In the genomic region with DNA sequence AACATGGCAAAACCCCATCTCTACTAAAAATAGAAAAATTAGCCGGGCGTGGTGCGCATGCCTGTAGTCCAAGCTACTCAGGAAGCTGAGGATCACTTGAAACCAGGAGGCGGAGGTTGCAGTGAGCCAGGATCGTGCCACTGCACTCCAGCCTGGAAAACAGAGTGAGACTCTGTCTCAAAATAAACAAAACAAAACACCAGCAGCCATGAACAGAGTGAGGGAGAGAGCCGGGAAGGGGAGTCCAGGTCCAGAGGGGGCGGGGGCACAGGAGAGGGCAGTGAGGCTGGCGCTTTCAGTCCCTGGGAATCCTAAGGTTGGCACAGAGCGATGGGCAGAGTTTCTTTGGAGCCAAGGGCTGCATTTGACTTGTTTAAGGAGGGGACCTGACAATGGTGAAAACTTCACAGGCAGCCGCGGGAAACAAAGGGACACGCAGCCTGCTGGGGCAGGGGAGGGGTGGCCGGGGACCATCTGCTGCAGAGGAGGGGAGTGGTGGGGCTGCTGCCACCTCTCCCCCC, we compare ENCODE assay signal across 1 cellular context.
TF ChIP-seq lines count a peak whose summit lies in the region.

No MANE protein-coding gene starts in this region.

TF ChIP-seq in HepG2, 621 proteins besides CTCF, POLR2A, EP300 and RAD21 (continues in another document):
- TF ChIP-seq, protein P1, sequence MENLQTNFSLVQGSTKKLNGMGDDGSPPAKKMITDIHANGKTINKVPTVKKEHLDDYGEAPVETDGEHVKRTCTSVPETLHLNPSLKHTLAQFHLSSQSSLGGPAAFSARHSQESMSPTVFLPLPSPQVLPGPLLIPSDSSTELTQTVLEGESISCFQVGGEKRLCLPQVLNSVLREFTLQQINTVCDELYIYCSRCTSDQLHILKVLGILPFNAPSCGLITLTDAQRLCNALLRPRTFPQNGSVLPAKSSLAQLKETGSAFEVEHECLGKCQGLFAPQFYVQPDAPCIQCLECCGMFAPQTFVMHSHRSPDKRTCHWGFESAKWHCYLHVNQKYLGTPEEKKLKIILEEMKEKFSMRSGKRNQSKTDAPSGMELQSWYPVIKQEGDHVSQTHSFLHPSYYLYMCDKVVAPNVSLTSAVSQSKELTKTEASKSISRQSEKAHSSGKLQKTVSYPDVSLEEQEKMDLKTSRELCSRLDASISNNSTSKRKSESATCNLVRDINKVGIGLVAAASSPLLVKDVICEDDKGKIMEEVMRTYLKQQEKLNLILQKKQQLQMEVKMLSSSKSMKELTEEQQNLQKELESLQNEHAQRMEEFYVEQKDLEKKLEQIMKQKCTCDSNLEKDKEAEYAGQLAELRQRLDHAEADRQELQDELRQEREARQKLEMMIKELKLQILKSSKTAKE (CRISPR knock-in tag; IDR thresholded peaks at IDR 0.05; ENCODE audit: borderline replicate concordance) = no peak
- 0 out of 2 replicates have a peak, but pooled peaks have one; percentile 37 for TF ChIP-seq ZNF230 (CRISPR knock-in tag; IDR thresholded peaks at IDR 0.05)
- TF ChIP-seq ZNF841 (CRISPR knock-in tag; IDR thresholded peaks at IDR 0.05; ENCODE audit: borderline replicate concordance) = no peak
- TF ChIP-seq, protein P2, sequence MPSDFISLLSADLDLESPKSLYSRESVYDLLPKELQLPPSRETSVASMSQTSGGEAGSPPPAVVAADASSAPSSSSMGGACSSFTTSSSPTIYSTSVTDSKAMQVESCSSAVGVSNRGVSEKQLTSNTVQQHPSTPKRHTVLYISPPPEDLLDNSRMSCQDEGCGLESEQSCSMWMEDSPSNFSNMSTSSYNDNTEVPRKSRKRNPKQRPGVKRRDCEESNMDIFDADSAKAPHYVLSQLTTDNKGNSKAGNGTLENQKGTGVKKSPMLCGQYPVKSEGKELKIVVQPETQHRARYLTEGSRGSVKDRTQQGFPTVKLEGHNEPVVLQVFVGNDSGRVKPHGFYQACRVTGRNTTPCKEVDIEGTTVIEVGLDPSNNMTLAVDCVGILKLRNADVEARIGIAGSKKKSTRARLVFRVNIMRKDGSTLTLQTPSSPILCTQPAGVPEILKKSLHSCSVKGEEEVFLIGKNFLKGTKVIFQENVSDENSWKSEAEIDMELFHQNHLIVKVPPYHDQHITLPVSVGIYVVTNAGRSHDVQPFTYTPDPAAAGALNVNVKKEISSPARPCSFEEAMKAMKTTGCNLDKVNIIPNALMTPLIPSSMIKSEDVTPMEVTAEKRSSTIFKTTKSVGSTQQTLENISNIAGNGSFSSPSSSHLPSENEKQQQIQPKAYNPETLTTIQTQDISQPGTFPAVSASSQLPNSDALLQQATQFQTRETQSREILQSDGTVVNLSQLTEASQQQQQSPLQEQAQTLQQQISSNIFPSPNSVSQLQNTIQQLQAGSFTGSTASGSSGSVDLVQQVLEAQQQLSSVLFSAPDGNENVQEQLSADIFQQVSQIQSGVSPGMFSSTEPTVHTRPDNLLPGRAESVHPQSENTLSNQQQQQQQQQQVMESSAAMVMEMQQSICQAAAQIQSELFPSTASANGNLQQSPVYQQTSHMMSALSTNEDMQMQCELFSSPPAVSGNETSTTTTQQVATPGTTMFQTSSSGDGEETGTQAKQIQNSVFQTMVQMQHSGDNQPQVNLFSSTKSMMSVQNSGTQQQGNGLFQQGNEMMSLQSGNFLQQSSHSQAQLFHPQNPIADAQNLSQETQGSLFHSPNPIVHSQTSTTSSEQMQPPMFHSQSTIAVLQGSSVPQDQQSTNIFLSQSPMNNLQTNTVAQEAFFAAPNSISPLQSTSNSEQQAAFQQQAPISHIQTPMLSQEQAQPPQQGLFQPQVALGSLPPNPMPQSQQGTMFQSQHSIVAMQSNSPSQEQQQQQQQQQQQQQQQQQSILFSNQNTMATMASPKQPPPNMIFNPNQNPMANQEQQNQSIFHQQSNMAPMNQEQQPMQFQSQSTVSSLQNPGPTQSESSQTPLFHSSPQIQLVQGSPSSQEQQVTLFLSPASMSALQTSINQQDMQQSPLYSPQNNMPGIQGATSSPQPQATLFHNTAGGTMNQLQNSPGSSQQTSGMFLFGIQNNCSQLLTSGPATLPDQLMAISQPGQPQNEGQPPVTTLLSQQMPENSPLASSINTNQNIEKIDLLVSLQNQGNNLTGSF (CRISPR knock-in tag; IDR thresholded peaks at IDR 0.05) = no peak
- no peak for TF ChIP-seq JUN (CRISPR knock-in tag; IDR thresholded peaks at IDR 0.05)
- TF ChIP-seq, protein P3, sequence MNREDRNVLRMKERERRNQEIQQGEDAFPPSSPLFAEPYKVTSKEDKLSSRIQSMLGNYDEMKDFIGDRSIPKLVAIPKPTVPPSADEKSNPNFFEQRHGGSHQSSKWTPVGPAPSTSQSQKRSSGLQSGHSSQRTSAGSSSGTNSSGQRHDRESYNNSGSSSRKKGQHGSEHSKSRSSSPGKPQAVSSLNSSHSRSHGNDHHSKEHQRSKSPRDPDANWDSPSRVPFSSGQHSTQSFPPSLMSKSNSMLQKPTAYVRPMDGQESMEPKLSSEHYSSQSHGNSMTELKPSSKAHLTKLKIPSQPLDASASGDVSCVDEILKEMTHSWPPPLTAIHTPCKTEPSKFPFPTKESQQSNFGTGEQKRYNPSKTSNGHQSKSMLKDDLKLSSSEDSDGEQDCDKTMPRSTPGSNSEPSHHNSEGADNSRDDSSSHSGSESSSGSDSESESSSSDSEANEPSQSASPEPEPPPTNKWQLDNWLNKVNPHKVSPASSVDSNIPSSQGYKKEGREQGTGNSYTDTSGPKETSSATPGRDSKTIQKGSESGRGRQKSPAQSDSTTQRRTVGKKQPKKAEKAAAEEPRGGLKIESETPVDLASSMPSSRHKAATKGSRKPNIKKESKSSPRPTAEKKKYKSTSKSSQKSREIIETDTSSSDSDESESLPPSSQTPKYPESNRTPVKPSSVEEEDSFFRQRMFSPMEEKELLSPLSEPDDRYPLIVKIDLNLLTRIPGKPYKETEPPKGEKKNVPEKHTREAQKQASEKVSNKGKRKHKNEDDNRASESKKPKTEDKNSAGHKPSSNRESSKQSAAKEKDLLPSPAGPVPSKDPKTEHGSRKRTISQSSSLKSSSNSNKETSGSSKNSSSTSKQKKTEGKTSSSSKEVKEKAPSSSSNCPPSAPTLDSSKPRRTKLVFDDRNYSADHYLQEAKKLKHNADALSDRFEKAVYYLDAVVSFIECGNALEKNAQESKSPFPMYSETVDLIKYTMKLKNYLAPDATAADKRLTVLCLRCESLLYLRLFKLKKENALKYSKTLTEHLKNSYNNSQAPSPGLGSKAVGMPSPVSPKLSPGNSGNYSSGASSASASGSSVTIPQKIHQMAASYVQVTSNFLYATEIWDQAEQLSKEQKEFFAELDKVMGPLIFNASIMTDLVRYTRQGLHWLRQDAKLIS (CRISPR knock-in tag; IDR thresholded peaks at IDR 0.05) = no peak
- no peak for TF ChIP-seq SP1 (IDR thresholded peaks at IDR 0.05)
- no peak for TF ChIP-seq SP1 (CRISPR knock-in tag; IDR thresholded peaks at IDR 0.05)
- TF ChIP-seq, protein P4, sequence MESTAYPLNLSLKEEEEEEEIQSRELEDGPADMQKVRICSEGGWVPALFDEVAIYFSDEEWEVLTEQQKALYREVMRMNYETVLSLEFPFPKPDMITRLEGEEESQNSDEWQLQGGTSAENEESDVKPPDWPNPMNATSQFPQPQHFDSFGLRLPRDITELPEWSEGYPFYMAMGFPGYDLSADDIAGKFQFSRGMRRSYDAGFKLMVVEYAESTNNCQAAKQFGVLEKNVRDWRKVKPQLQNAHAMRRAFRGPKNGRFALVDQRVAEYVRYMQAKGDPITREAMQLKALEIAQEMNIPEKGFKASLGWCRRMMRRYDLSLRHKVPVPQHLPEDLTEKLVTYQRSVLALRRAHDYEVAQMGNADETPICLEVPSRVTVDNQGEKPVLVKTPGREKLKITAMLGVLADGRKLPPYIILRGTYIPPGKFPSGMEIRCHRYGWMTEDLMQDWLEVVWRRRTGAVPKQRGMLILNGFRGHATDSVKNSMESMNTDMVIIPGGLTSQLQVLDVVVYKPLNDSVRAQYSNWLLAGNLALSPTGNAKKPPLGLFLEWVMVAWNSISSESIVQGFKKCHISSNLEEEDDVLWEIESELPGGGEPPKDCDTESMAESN (CRISPR knock-in tag; conservative IDR thresholded peaks at IDR 0.05) = 0 out of 2 replicates have a peak, but pooled peaks have one; percentile 47
- no peak for TF ChIP-seq EEA1 (CRISPR knock-in tag; IDR thresholded peaks at IDR 0.05; ENCODE audit: borderline replicate concordance)
- no peak for TF ChIP-seq ARHGAP35 (CRISPR knock-in tag; IDR thresholded peaks at IDR 0.05; ENCODE audit: borderline replicate concordance)
- TF ChIP-seq, protein P5, sequence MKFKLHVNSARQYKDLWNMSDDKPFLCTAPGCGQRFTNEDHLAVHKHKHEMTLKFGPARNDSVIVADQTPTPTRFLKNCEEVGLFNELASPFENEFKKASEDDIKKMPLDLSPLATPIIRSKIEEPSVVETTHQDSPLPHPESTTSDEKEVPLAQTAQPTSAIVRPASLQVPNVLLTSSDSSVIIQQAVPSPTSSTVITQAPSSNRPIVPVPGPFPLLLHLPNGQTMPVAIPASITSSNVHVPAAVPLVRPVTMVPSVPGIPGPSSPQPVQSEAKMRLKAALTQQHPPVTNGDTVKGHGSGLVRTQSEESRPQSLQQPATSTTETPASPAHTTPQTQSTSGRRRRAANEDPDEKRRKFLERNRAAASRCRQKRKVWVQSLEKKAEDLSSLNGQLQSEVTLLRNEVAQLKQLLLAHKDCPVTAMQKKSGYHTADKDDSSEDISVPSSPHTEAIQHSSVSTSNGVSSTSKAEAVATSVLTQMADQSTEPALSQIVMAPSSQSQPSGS (CRISPR knock-in tag; IDR thresholded peaks at IDR 0.05) = no peak
- TF ChIP-seq ZSCAN9 (CRISPR knock-in tag; IDR thresholded peaks at IDR 0.05; ENCODE audit: borderline replicate concordance) = peak; percentile 34; the same call in 1 of the 2 replicates
- TF ChIP-seq FOXP1 (IDR thresholded peaks at IDR 0.05) = no peak
- peak; percentile 37; the same call in 1 of the 2 replicates for TF ChIP-seq FOXP1 (CRISPR knock-in tag; IDR thresholded peaks at IDR 0.05)
- no peak for TF ChIP-seq PHF20 (CRISPR knock-in tag; IDR thresholded peaks at IDR 0.05)
- TF ChIP-seq, protein P6, sequence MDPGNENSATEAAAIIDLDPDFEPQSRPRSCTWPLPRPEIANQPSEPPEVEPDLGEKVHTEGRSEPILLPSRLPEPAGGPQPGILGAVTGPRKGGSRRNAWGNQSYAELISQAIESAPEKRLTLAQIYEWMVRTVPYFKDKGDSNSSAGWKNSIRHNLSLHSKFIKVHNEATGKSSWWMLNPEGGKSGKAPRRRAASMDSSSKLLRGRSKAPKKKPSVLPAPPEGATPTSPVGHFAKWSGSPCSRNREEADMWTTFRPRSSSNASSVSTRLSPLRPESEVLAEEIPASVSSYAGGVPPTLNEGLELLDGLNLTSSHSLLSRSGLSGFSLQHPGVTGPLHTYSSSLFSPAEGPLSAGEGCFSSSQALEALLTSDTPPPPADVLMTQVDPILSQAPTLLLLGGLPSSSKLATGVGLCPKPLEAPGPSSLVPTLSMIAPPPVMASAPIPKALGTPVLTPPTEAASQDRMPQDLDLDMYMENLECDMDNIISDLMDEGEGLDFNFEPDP (CRISPR knock-in tag; conservative IDR thresholded peaks at IDR 0.05) = no peak
- TF ChIP-seq, protein P7, sequence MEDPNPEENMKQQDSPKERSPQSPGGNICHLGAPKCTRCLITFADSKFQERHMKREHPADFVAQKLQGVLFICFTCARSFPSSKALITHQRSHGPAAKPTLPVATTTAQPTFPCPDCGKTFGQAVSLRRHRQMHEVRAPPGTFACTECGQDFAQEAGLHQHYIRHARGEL (CRISPR knock-in tag; IDR thresholded peaks at IDR 0.05) = no peak
- 0 out of 2 replicates have a peak, but pooled peaks have one; percentile 12 for TF ChIP-seq THAP11 (CRISPR knock-in tag; IDR thresholded peaks at IDR 0.05)
- TF ChIP-seq ZNF607 (CRISPR knock-in tag; IDR thresholded peaks at IDR 0.05; ENCODE audit: borderline replicate concordance) = 0 out of 2 replicates have a peak, but pooled peaks have one; percentile 54
- TF ChIP-seq ZNF292 (CRISPR knock-in tag; IDR thresholded peaks at IDR 0.05; ENCODE audit: borderline replicate concordance, low read depth) = peak; percentile 40; the same call in 1 of the 2 replicates
- 0 out of 2 replicates have a peak, but pooled peaks have one; percentile 15 for TF ChIP-seq ZNF772 (CRISPR knock-in tag; IDR thresholded peaks at IDR 0.05)
- TF ChIP-seq MEIS2 (CRISPR knock-in tag; IDR thresholded peaks at IDR 0.05) = 0 out of 2 replicates have a peak, but pooled peaks have one; percentile 33
- no peak for TF ChIP-seq GLI4 (CRISPR knock-in tag; IDR thresholded peaks at IDR 0.05; ENCODE audit: borderline replicate concordance)
- TF ChIP-seq, protein P8, sequence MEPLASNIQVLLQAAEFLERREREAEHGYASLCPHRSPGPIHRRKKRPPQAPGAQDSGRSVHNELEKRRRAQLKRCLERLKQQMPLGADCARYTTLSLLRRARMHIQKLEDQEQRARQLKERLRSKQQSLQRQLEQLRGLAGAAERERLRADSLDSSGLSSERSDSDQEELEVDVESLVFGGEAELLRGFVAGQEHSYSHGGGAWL (CRISPR knock-in tag; IDR thresholded peaks at IDR 0.05) = 0 out of 2 replicates have a peak, but pooled peaks have one; percentile 6
- TF ChIP-seq HOXA9 (CRISPR knock-in tag; IDR thresholded peaks at IDR 0.05; ENCODE audit: borderline replicate concordance) = no peak
- no peak for TF ChIP-seq ZNF562 (CRISPR knock-in tag; IDR thresholded peaks at IDR 0.05; ENCODE audit: borderline replicate concordance)
- 0 out of 2 replicates have a peak, but pooled peaks have one; percentile 31 for TF ChIP-seq ZFX (CRISPR knock-in tag; IDR thresholded peaks at IDR 0.05; ENCODE audit: low read depth)
- TF ChIP-seq, protein P9, sequence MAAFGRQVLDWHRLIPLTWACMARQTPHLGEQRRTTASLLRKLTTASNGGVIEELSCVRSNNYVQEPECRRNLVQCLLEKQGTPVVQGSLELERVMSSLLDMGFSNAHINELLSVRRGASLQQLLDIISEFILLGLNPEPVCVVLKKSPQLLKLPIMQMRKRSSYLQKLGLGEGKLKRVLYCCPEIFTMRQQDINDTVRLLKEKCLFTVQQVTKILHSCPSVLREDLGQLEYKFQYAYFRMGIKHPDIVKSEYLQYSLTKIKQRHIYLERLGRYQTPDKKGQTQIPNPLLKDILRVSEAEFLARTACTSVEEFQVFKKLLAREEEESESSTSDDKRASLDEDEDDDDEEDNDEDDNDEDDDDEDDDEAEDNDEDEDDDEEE (CRISPR knock-in tag; IDR thresholded peaks at IDR 0.05) = no peak
- peak; percentile 21; the same call in 1 of the 2 replicates for TF ChIP-seq FOXA3 (CRISPR knock-in tag; IDR thresholded peaks at IDR 0.05)
